Comparison of ENCODE assay signal across 8 cellular contexts in the genomic region with DNA sequence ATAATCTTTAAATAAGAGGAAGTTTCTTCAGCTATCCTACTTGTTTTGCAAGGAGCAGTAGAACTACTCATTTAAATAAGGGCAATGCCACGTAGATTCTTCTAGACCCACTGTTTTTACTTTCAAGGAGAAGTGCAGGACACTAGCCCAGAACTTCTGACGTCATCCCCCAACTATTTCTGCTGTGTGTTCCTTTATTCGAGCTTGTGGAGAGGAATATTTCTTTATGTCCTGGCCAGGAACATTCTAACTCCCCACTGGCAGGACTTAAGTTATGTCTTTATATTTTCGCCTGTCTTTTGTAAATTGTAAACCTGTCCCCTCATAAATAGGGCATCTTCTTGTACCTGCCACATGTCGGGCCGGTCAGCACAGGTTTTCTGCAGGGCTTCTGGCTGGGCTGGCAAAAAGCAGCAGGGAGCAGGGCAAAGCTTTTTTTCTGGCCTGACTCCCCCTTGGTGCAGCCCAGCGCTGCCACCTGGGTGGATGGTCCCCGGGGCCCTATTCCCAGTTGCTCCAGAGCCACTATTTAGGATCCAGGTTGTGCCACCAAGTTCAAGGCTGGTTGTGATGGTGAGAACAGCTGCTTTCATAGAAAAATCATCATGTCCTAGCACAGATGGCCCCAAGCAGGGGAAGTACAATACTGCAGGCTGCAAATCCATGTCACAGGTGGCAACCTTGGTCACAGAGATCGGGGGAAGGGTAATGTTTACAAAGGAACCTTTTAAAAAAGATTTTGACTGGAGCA. TPM values are rescaled to one million over a fixed set of nuclear protein-coding genes. Genes with fewer than 3 reads are reported as not detected.
DNase-seq lines count a peak whose midpoint lies in the region; ATAC-seq and TF ChIP-seq lines count a peak whose summit lies in the region.

No MANE protein-coding gene starts in this region.

- no peak overlapping the region for H3K9ac ChIP-seq in neural progenitor cell

- peak in 1 of 10 experiments; percentile 17 for DNase-seq in CD4-positive, alpha-beta T cell
- DNase-seq in NCI-H345 (lab: John Stamatoyannopoulos, UW) (peak; percentile 48), foreskin fibroblast (peak; percentile 91 to 95), neural progenitor cell (ENCODE audit: low spot score) (peak; percentile 42), GM19240 (ENCODE audit: insufficient read length, low spot score) (no peak), mesenteric fat pad (ENCODE audit: low spot score) (no peak)
- DNase-seq in activated T-cell treated with anti-CD3 and anti-CD28 coated beads, Interleukin-2, amount 50 U/mL, for 72 hours: peak in 1 of 2 donors; percentile 14

- H3K4me2 ChIP-seq in neural progenitor cell: peak overlapping the region; percentile 90

- CTCF ChIA-PET in CD4-positive, alpha-beta T cell (lab: Charles Lee): interaction anchor here (0.5 to 2.5 kb wide), 4 partner anchors 9 to 114 kb away, joined by 3 to 7 read pairs (median 4); no protein-coding TSS in a partner anchor

- no peaks in the 10 kb centered on the region for H3K36me3 ChIP-seq in neural progenitor cell

- no peak for ATAC-seq in CD4-positive, alpha-beta T cell (ENCODE audit: poor library complexity)
- ATAC-seq in GM21723 (IDR thresholded peaks at IDR 0.05; ENCODE audit: unreplicated experiment): peak; percentile 35
- no peak for ATAC-seq in activated T-cell treated with anti-CD3 and anti-CD28 coated beads, Interleukin-2, amount 50 U/mL, for 72 hours (replicated peaks in 1 of 2)

- peaks cover 18% of the 10 kb centered on the region for H3K79me2 ChIP-seq in neural progenitor cell (ENCODE audit: low read depth)

- H3K27me3 ChIP-seq in CD4-positive, alpha-beta T cell (ENCODE audit: control insufficient read depth, insufficient read depth, low read length): no peaks in the 10 kb centered on the region
- peaks cover 55% of the 10 kb centered on the region for H3K27me3 ChIP-seq in neural progenitor cell

- POLR2A ChIA-PET in CD4-positive, alpha-beta T cell (lab: Charles Lee): interaction anchor here (0.7 to 6.8 kb wide), 8 partner anchors 9 to 1547 kb away, joined by 3 to 91 read pairs (median 4); a partner anchor contains a TSS

- peaks cover 18% of the 10 kb centered on the region for H3K36me3 Mint-ChIP-seq in CD4-positive, alpha-beta T cell (ENCODE audit: low read depth)
- peaks cover 0 to 4% of the 10 kb centered on the region in 2 donors for H3K36me3 Mint-ChIP-seq in activated T-cell treated with anti-CD3 and anti-CD28 coated beads, Interleukin-2, amount 50 U/mL, for 72 hours (ENCODE audit: insufficient read depth in 2 of 2)
- peaks cover 3% of the 10 kb centered on the region for H3K36me3 Mint-ChIP-seq in neural progenitor cell

- H3K9me3 ChIP-seq in CD4-positive, alpha-beta T cell (ENCODE audit: control insufficient read depth, low read length): no peaks in the 10 kb centered on the region
- H3K9me3 ChIP-seq in neural progenitor cell (ENCODE audit: low read depth): no peaks in the 10 kb centered on the region

- H3K27me3 Mint-ChIP-seq in CD4-positive, alpha-beta T cell: no peaks in the 10 kb centered on the region
- H3K27me3 Mint-ChIP-seq in activated T-cell treated with anti-CD3 and anti-CD28 coated beads, Interleukin-2, amount 50 U/mL, for 72 hours (ENCODE audit: low read depth): no peaks in the 10 kb centered on the region
- peaks cover 2% of the 10 kb centered on the region for H3K27me3 Mint-ChIP-seq in neural progenitor cell (ENCODE audit: insufficient read depth, low read depth)

- no peaks in the 10 kb centered on the region for H3K9me3 Mint-ChIP-seq in CD4-positive, alpha-beta T cell
- no peaks in the 10 kb centered on the region for H3K9me3 Mint-ChIP-seq in activated T-cell treated with anti-CD3 and anti-CD28 coated beads, Interleukin-2, amount 50 U/mL, for 72 hours
- H3K9me3 Mint-ChIP-seq in neural progenitor cell: no peaks in the 10 kb centered on the region

- H4K20me1 ChIP-seq in neural progenitor cell (ENCODE audit: low read depth): peaks cover 53% of the 10 kb centered on the region

- no peaks in the 10 kb centered on the region for H3F3A ChIP-seq in neural progenitor cell (ENCODE audit: low read depth)

- H3K27ac ChIP-seq in CD4-positive, alpha-beta T cell (ENCODE audit: low read depth, low read length): peak overlapping the region; percentile 77
- H3K27ac ChIP-seq in neural progenitor cell: no peak overlapping the region

- H3K4me1 ChIP-seq in neural progenitor cell: peaks cover 27% of the 10 kb centered on the region

- intact Hi-C loops in CD4-positive, alpha-beta T cell (cut with DNase I, micrococcal nuclease): loop anchor here (2.0 to 10.0 kb wide), 7 partner anchors 13 to 1361 kb away; a partner anchor contains a TSS

- peaks cover 51% of the 10 kb centered on the region for H3K4me1 Mint-ChIP-seq in CD4-positive, alpha-beta T cell (ENCODE audit: low read depth)
- peaks cover 43% of the 10 kb centered on the region for H3K4me1 Mint-ChIP-seq in activated T-cell treated with anti-CD3 and anti-CD28 coated beads, Interleukin-2, amount 50 U/mL, for 72 hours (ENCODE audit: low read depth)
- peaks cover 39% of the 10 kb centered on the region for H3K4me1 Mint-ChIP-seq in neural progenitor cell

- peak overlapping the region; percentile 89 for H3K27ac Mint-ChIP-seq in CD4-positive, alpha-beta T cell
- peak overlapping the region; percentile 97 for H3K27ac Mint-ChIP-seq in activated T-cell treated with anti-CD3 and anti-CD28 coated beads, Interleukin-2, amount 50 U/mL, for 72 hours
- H3K27ac Mint-ChIP-seq in neural progenitor cell: peak overlapping the region; percentile 96

- H3K4me3 ChIP-seq in foreskin fibroblast (ENCODE audit: low read depth in 1 of 2, low read length in 2 of 2) (peak overlapping the region; percentile 64 to 86), neural progenitor cell (peak overlapping the region; percentile 75)

- no peak overlapping the region for H2AFZ ChIP-seq in neural progenitor cell (replicated peaks)

- peak overlapping the region; percentile 91 for H3K4me3 Mint-ChIP-seq in CD4-positive, alpha-beta T cell
- H3K4me3 Mint-ChIP-seq in activated T-cell treated with anti-CD3 and anti-CD28 coated beads, Interleukin-2, amount 50 U/mL, for 72 hours: peak overlapping the region; percentile 87
- H3K4me3 Mint-ChIP-seq in neural progenitor cell: peak overlapping the region; percentile 93

- no peak for TF ChIP-seq CTCF in CD4-positive, alpha-beta T cell (IDR thresholded peaks at IDR 0.05)
- no peak for TF ChIP-seq CTCF in foreskin fibroblast (IDR thresholded peaks at IDR 0.05; ENCODE audit: low read depth, low read length)
- TF ChIP-seq CTCF in neural progenitor cell (IDR thresholded peaks at IDR 0.05): no peak

RNA-seq across cellular contexts. Expression of a gene that starts 1.8 kb away (rescaled TPM):
- 10 to 100 TPM; 35.9 to 36.0 TPM for total RNA-seq in CD4-positive, alpha-beta T cell
- total RNA-seq in activated T-cell treated with anti-CD3 and anti-CD28 coated beads, Interleukin-2, amount 50 U/mL, for 72 hours: 10 to 100 TPM; 14.9 to 26.9 TPM
- total RNA-seq in neural progenitor cell (ENCODE audit: low replicate concordance) (19.6 and 25.0 TPM in 2 replicates), mesenteric fat pad (80.0 TPM)

Comparison
In these comparisons a context has a peak if more than half of its experiments do, and no peak if none do; other contexts are left out.
1. DNase-seq: peak in NCI-H345 (single experiment), foreskin fibroblast (2 of 2) and neural progenitor cell (single experiment); none in GM19240 (single experiment) and mesenteric fat pad (single experiment).
2. Peak in every context shown above with its lines, with median percentiles within 50 percentile points of each other: H3K27ac Mint-ChIP-seq and H3K4me3 Mint-ChIP-seq.